ENCODE assay signal across 17 cellular contexts in the genomic region with DNA sequence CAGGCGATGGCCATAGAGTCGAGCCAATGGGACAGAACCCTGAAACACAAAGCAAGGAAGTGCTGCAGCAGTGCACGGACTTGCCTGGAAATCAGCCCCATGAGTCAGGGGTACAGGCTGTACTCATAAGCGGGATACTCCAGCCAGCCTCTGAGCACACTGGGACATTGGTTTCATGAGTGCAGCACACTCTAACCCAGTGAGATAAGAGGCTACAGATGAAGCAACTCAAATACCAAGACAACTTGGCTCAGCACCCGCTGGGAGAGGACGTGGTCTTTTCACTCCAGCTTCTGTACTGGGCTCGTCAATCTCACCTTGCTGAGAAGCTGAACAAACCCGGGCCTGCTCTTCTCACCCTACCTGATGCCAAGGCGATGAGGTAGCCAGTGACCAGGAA.
A peak's percentile ranks its signal among the peaks of the same experiment; 100 is the strongest.
DNase-seq lines count a peak whose midpoint lies in the region; ATAC-seq and TF ChIP-seq lines count a peak whose summit lies in the region.
"Had no signal": no experiment of that assay in that cellular context is flagged by ENCODE, and none has a peak within 500 bp of the region (broad histone marks: within the 10 kb centered on the region; RNA-seq: fewer than 3 reads in every experiment).

No MANE protein-coding gene starts in this region.

- intact Hi-C loops in ascending aorta (cut with DNase I) = loop anchor here (1.0 to 10.0 kb wide), 5 partner anchors 9 to 702 kb away; partner anchors contain the start of gene AXIN2
- intact Hi-C loops in mucosa of descending colon (cut with DNase I, micrococcal nuclease) = no loop called here

- DNase-seq in ascending aorta (ENCODE audit: low spot score in 2 of 2) (peak; percentile 71 to 93), fibroblast of the aortic adventitia (ENCODE audit: low read depth) (peak; percentile 86), mucosa of descending colon (no peak), upper lobe of left lung (peak in 1 of 2 donors; percentile 92), GM23338 (ENCODE audit: low spot score) (no peak), NCI-H2107 treated with DMSO at 0.1 percent for 48 hours (lab: John Stamatoyannopoulos, UW; ENCODE audit: unreplicated experiment) (no peak), CD1c-positive myeloid dendritic cell (ENCODE audit: extremely low spot score) (no peak)
- DNase-seq: activated CD4-positive, alpha-beta T cell treated with anti-CD3 and anti-CD28 coated beads for 4 hours; activated T-cell treated with anti-CD3 and anti-CD28 coated beads, Interleukin-2, amount 50 U/mL, for 24 hours; amniotic stem cell; effector memory CD4-positive, alpha-beta T cell; hypothalamus; posterior cingulate gyrus; stimulated activated naive CD8-positive, alpha-beta T cell treated with anti-CD3 and anti-CD28 coated beads, Interleukin-15, Interleukin-2, amounts not matched to agents 100 U/mL and 50 U/mL, for 24 hours had no signal

- H3K4me1 ChIP-seq in ascending aorta (peaks cover 4 to 18% of the 10 kb centered on the region in 2 donors), mucosa of descending colon (ENCODE audit: low read depth) (no peaks in the 10 kb centered on the region), upper lobe of left lung (peaks cover 3 to 23% (median 9%) of the 10 kb centered on the region in 4 donors), GM23338 (ENCODE audit: insufficient read depth) (peaks cover 14% of the 10 kb centered on the region)

- H3K4me1 Mint-ChIP-seq in GM23338 = peaks cover 22% of the 10 kb centered on the region
- H3K4me1 Mint-ChIP-seq: CD14-positive monocyte, memory B cell had no signal

- no peaks in the 10 kb centered on the region for H3K36me3 ChIP-seq in ascending aorta
- no peaks in the 10 kb centered on the region for H3K36me3 ChIP-seq in mucosa of descending colon (ENCODE audit: low read depth)
- H3K36me3 ChIP-seq in upper lobe of left lung = no peaks in the 10 kb centered on the region
- no peaks in the 10 kb centered on the region for H3K36me3 ChIP-seq in GM23338 (ENCODE audit: insufficient read depth)

- no peak overlapping the region for H3K4me2 ChIP-seq in GM23338

- H3K27ac ChIP-seq in ascending aorta (peak overlapping the region; percentile 68 to 73), upper lobe of left lung (peak overlapping the region; percentile 77 to 85 (median 81)), GM23338 (ENCODE audit: low read depth) (no peak overlapping the region)

- H3K27me3 ChIP-seq in ascending aorta (no peaks in the 10 kb centered on the region), upper lobe of left lung (no peaks in the 10 kb centered on the region), GM23338 (ENCODE audit: insufficient read depth) (no peaks in the 10 kb centered on the region)

- H3K9me3 Mint-ChIP-seq in GM23338 = no peaks in the 10 kb centered on the region; the same call in 2 of the 3 replicates
- H3K9me3 Mint-ChIP-seq: activated T-cell treated with anti-CD3 and anti-CD28 coated beads, Interleukin-2, amount 50 U/mL, for 24 hours had no signal

- peaks cover 5% of the 10 kb centered on the region for H3K27me3 Mint-ChIP-seq in GM23338 (ENCODE audit: insufficient read depth, low read depth, poor library complexity)
- H3K27me3 Mint-ChIP-seq: activated T-cell treated with anti-CD3 and anti-CD28 coated beads, Interleukin-2, amount 50 U/mL, for 24 hours had no signal

- peak in 1 of 4 donors; percentile 43 for TF ChIP-seq POLR2A in upper lobe of left lung (IDR thresholded peaks at IDR 0.05)

- H3K4me3 ChIP-seq in ascending aorta (no peak overlapping the region), fibroblast of the aortic adventitia (ENCODE audit: low read depth, low read length) (no peak overlapping the region), mucosa of descending colon (no peak overlapping the region), upper lobe of left lung (no peak overlapping the region), GM23338 (no peak overlapping the region)

- TF ChIP-seq EP300 in upper lobe of left lung (IDR thresholded peaks at IDR 0.05) = peak; percentile 96 to 100 (median 99)

- H3K9me2 ChIP-seq in GM23338 (ENCODE audit: insufficient read depth) = peaks cover 7% of the 10 kb centered on the region; the same call in 1 of the 2 replicates

- ATAC-seq in mucosa of descending colon (peak; percentile 34), upper lobe of left lung (ENCODE audit: low FRiP score in 2 of 2) (peak; percentile 96), GM23338 (no peak), GM21576 (IDR thresholded peaks at IDR 0.05; ENCODE audit: unreplicated experiment) (no peak)
- ATAC-seq: stimulated activated naive CD8-positive, alpha-beta T cell treated with anti-CD3 and anti-CD28 coated beads, Interleukin-15, Interleukin-2, amounts not matched to agents 100 U/mL and 50 U/mL, for 24 hours had no signal

- H3K36me3 Mint-ChIP-seq in GM23338 (ENCODE audit: low read depth) = no peaks in the 10 kb centered on the region
- H3K36me3 Mint-ChIP-seq: CD14-positive monocyte, memory B cell had no signal

- no peaks in the 10 kb centered on the region for H3F3A ChIP-seq in GM23338 (replicated peaks; ENCODE audit: low read depth)

- H4K20me1 ChIP-seq in GM23338 (replicated peaks; ENCODE audit: insufficient read depth) = no peaks in the 10 kb centered on the region

- H3K79me2 ChIP-seq in GM23338 (replicated peaks; ENCODE audit: insufficient read depth) = no peaks in the 10 kb centered on the region

- H2AFZ ChIP-seq in GM23338 = no peak overlapping the region

- H3K4me3 Mint-ChIP-seq in GM23338 = no peak overlapping the region
- H3K4me3 Mint-ChIP-seq: activated T-cell treated with anti-CD3 and anti-CD28 coated beads, Interleukin-2, amount 50 U/mL, for 24 hours; CD14-positive monocyte; memory B cell had no signal

- H3K9me3 ChIP-seq in ascending aorta (no peaks in the 10 kb centered on the region), mucosa of descending colon (no peaks in the 10 kb centered on the region), upper lobe of left lung (no peaks in the 10 kb centered on the region)

- TF ChIP-seq CTCF in ascending aorta (IDR thresholded peaks at IDR 0.05) (no peak), fibroblast of the aortic adventitia (IDR thresholded peaks at IDR 0.05; ENCODE audit: insufficient read depth, low read length) (no peak), mucosa of descending colon (IDR thresholded peaks at IDR 0.05) (no peak), upper lobe of left lung (IDR thresholded peaks at IDR 0.05) (no peak), GM23338 (conservative IDR thresholded peaks at IDR 0.05; ENCODE audit: low read depth in 2 of 2) (no peak)

- H3K27ac Mint-ChIP-seq in GM23338 = no peak overlapping the region
- H3K27ac Mint-ChIP-seq: activated T-cell treated with anti-CD3 and anti-CD28 coated beads, Interleukin-2, amount 50 U/mL, for 24 hours; CD14-positive monocyte; memory B cell had no signal

- 32 to 41% methylated on average over 9 of the region's 9 CpGs for WGBS in upper lobe of left lung, 2 donors

TF ChIP-seq in GM23338, 12 proteins besides CTCF, POLR2A, EP300 and RAD21:
- TF ChIP-seq EZH2 (IDR thresholded peaks at IDR 0.05; ENCODE audit: low read depth, unreplicated experiment) (no peak), CREB1 (CRISPR knock-in tag; IDR thresholded peaks at IDR 0.05; ENCODE audit: low read depth) (no peak)

Comparison
In these comparisons a context has a peak if more than half of its experiments do, and no peak if none do; other contexts are left out.
1. DNase-seq: peak in ascending aorta (2 of 2) and fibroblast of the aortic adventitia (single experiment); none in mucosa of descending colon (0 of 3), GM23338 (single experiment), NCI-H2107 treated with DMSO at 0.1 percent for 48 hours (single experiment) and CD1c-positive myeloid dendritic cell (single experiment).
2. ATAC-seq: peak in mucosa of descending colon (single experiment) and upper lobe of left lung (2 of 2); none in GM23338 (single experiment) and GM21576 (single experiment).